In genomic region chr15:59436774-59437472, GRCh38 we compare ENCODE assay signal across 7 cellular contexts. TPM values are rescaled to one million over a fixed set of nuclear protein-coding genes. Genes with fewer than 3 reads are reported as not detected.
DNase-seq lines count a peak whose midpoint lies in the region; ATAC-seq and TF ChIP-seq lines count a peak whose summit lies in the region.

No MANE protein-coding gene starts in this region.

- H3K9me3 ChIP-seq in SU-DHL-6 (ENCODE audit: insufficient read depth, low read length) (no peaks in the 10 kb centered on the region), heart left ventricle (no peaks in the 10 kb centered on the region)

- peak overlapping the region; percentile 54 for H3K27ac ChIP-seq in SU-DHL-6 (ENCODE audit: low read depth, low read length)
- peak overlapping the region in 6 of 12 donors; percentile 28 to 45 (median 34) for H3K27ac ChIP-seq in heart left ventricle

- H3K9me3 Mint-ChIP-seq in HFFc6: no peaks in the 10 kb centered on the region
- H3K9me3 Mint-ChIP-seq in stimulated activated memory B cell treated with anti-CD40 and anti-IgM and Interleukin-4, amounts not matched to agents 10 μg/mL and 1 μg/mL and 100 μg/mL, for 72 hours: no peaks in the 10 kb centered on the region

- no peak for TF ChIP-seq POLR2A in heart left ventricle (IDR thresholded peaks at IDR 0.05)

- peak overlapping the region; percentile 29 for H2AFZ ChIP-seq in SU-DHL-6 (ENCODE audit: low read depth, low read length, severe bottlenecking)

- H3K27ac Mint-ChIP-seq in HFFc6: no peak overlapping the region
- peak overlapping the region; percentile 51 for H3K27ac Mint-ChIP-seq in stimulated activated memory B cell treated with anti-CD40 and anti-IgM and Interleukin-4, amounts not matched to agents 10 μg/mL and 1 μg/mL and 100 μg/mL, for 72 hours

- H3F3A ChIP-seq in SU-DHL-6 (ENCODE audit: insufficient read depth): peaks cover 19% of the 10 kb centered on the region; the same call in 1 of the 2 replicates

- peak overlapping the region; percentile 85 for H3K4me3 Mint-ChIP-seq in HFFc6
- peak overlapping the region; percentile 83 for H3K4me3 Mint-ChIP-seq in stimulated activated memory B cell treated with anti-CD40 and anti-IgM and Interleukin-4, amounts not matched to agents 10 μg/mL and 1 μg/mL and 100 μg/mL, for 72 hours

- H3K27me3 ChIP-seq in SU-DHL-6 (ENCODE audit: low read length) (no peaks in the 10 kb centered on the region), heart left ventricle (peaks cover 0 to 17% (median 0%) of the 10 kb centered on the region in 9 donors)

- no peak for DNase-seq in HFFc6
- peak in 3 of 5 donors; percentile 18 to 65 (median 25) for DNase-seq in heart left ventricle
- no peak for DNase-seq in NCI-H446 (lab: John Stamatoyannopoulos, UW)
- DNase-seq in UCSD-AML1 (lab: John Stamatoyannopoulos, UW; ENCODE audit: unreplicated experiment): no peak

- peaks cover 38% of the 10 kb centered on the region for H3K79me2 ChIP-seq in SU-DHL-6 (ENCODE audit: insufficient read depth, low read length)

- no peak for TF ChIP-seq CTCF in HFFc6 (IDR thresholded peaks at IDR 0.05)
- TF ChIP-seq CTCF in SU-DHL-6 (IDR thresholded peaks at IDR 0.05; ENCODE audit: insufficient read depth, low read length, poor library complexity, severe bottlenecking): no peak
- no peak for TF ChIP-seq CTCF in heart left ventricle (IDR thresholded peaks at IDR 0.05)

- H3K4me1 Mint-ChIP-seq in HFFc6 (ENCODE audit: low read depth): peaks cover 12% of the 10 kb centered on the region
- H3K4me1 Mint-ChIP-seq in stimulated activated memory B cell treated with anti-CD40 and anti-IgM and Interleukin-4, amounts not matched to agents 10 μg/mL and 1 μg/mL and 100 μg/mL, for 72 hours: peaks cover 23% of the 10 kb centered on the region

- peak overlapping the region; percentile 74 for H3K4me2 ChIP-seq in SU-DHL-6 (ENCODE audit: low read depth, low read length, poor library complexity, severe bottlenecking)

- ATAC-seq in heart left ventricle (peak in 3 of 4 donors; percentile 14 to 46 (median 25)), GM21360 (IDR thresholded peaks at IDR 0.05; ENCODE audit: unreplicated experiment) (no peak)
- ATAC-seq in stimulated activated memory B cell treated with anti-CD40 and anti-IgM and Interleukin-4, amounts not matched to agents 10 μg/mL and 1 μg/mL and 100 μg/mL, for 72 hours: no peak

- no peaks in the 10 kb centered on the region for H3K9me2 ChIP-seq in SU-DHL-6 (replicated peaks; ENCODE audit: insufficient read depth, low read length)

- intact Hi-C loops in heart left ventricle (cut with DNase I): loop anchor here in 6 of 10 donors (5.0 to 10.0 kb wide), 5 partner anchors 48 to 450 kb away; partner anchors contain the start of genes MYO1E (in 6 of the 6) and RNF111 (in 1 of the 6)

- H3K36me3 Mint-ChIP-seq in HFFc6 (ENCODE audit: low read depth): no peaks in the 10 kb centered on the region
- peaks cover 6% of the 10 kb centered on the region for H3K36me3 Mint-ChIP-seq in stimulated activated memory B cell treated with anti-CD40 and anti-IgM and Interleukin-4, amounts not matched to agents 10 μg/mL and 1 μg/mL and 100 μg/mL, for 72 hours

- peak overlapping the region; percentile 47 for H3K9ac ChIP-seq in SU-DHL-6 (ENCODE audit: low read length)

- H4K20me1 ChIP-seq in SU-DHL-6 (ENCODE audit: low read depth, low read length): no peaks in the 10 kb centered on the region

- H3K27me3 Mint-ChIP-seq in HFFc6 (ENCODE audit: insufficient read depth): peaks cover 55% of the 10 kb centered on the region
- peaks cover 20% of the 10 kb centered on the region for H3K27me3 Mint-ChIP-seq in stimulated activated memory B cell treated with anti-CD40 and anti-IgM and Interleukin-4, amounts not matched to agents 10 μg/mL and 1 μg/mL and 100 μg/mL, for 72 hours

- WGBS in heart left ventricle, 4 donors: 3 to 8% (median 5%) methylated on average over 20 of the region's 20 CpGs

- peaks cover 12% of the 10 kb centered on the region for H3K36me3 ChIP-seq in SU-DHL-6 (ENCODE audit: low read length)
- H3K36me3 ChIP-seq in heart left ventricle: no peaks in the 10 kb centered on the region

- H3K4me3 ChIP-seq in SU-DHL-6 (ENCODE audit: insufficient read depth, low read length, poor library complexity, severe bottlenecking): peak overlapping the region; percentile 51
- peak overlapping the region; percentile 31 to 68 (median 54) for H3K4me3 ChIP-seq in heart left ventricle

- peaks cover 0 to 21% (median 14%) of the 10 kb centered on the region in 12 donors for H3K4me1 ChIP-seq in heart left ventricle

RNA-seq across cellular contexts. Expression of gene FAM81A, which starts 1.1 kb away (rescaled TPM):
- not detected for total RNA-seq in HFFc6 (2021; fragmentation: NEBNext Ultra II Directional; extraction: Animal tissue kit (Norgen Biotek cat#: 25700))
- 1 to 10 TPM; 1.1 to 4.5 (median 3.2) TPM for total RNA-seq in heart left ventricle
- 1 to 10 TPM in 1 of 2 donors, under 1 TPM in 1; 0.91 to 4.6 TPM for polyA plus RNA-seq in heart left ventricle

Comparison
In these comparisons a context has a peak if more than half of its experiments do, and no peak if none do; other contexts are left out.
1. DNase-seq: peak in heart left ventricle (3 of 5); none in HFFc6 (single experiment), NCI-H446 (0 of 2) and UCSD-AML1 (single experiment).
2. ATAC-seq: peak in heart left ventricle (3 of 4); none in stimulated activated memory B cell treated with anti-CD40 and anti-IgM and Interleukin-4, amounts not matched to agents 10 μg/mL and 1 μg/mL and 100 μg/mL, for 72 hours (single experiment) and GM21360 (single experiment).